In the genomic region with DNA sequence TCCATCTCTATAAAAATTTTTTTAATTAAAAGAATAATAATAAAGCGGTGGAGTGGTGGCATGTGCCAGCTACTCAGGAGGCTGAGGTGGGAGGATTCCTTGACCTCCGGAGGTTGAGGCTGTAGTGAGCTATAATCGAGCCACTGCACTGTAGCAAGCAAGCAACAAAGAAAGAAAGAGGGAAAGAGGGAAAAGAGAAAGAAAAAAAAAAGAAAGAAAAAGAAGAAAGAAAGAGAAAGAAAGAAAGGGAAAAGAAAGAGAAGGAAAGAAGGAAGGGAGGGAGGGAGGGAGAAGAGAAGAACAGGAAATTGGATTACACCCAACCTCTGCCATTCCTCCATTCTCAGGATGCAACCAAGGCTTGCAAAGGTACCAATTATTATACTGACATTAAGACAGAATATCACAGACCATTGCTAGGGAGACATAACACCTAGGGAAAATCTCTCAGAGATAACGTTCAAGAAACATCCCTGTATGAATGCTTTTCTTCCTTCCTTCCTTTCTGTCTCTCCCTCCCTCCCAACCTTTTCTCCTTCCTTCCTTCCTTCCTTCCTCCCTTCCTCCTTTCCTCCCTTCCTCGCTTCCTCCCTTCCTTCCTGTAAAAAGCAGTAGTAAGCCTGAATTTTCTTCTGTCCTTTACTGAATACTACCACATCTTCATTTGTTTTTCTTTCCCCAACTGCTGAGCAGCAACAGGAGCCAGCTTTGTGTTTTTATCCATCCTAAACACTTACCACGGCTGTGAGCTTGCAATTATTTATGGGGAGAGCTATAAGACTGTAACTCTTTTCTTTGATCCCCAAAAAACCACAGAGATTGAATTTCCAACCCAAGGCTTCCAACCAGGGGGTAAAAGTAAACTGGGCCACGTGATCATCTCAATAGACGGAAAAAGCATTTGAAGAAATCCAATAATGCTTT, we compare ENCODE assay signal across 1 cellular context.
TF ChIP-seq lines count a peak whose summit lies in the region.

No MANE protein-coding gene starts in this region.

TF ChIP-seq in HepG2, 621 proteins besides CTCF, POLR2A, EP300 and RAD21:
- TF ChIP-seq, protein P1, sequence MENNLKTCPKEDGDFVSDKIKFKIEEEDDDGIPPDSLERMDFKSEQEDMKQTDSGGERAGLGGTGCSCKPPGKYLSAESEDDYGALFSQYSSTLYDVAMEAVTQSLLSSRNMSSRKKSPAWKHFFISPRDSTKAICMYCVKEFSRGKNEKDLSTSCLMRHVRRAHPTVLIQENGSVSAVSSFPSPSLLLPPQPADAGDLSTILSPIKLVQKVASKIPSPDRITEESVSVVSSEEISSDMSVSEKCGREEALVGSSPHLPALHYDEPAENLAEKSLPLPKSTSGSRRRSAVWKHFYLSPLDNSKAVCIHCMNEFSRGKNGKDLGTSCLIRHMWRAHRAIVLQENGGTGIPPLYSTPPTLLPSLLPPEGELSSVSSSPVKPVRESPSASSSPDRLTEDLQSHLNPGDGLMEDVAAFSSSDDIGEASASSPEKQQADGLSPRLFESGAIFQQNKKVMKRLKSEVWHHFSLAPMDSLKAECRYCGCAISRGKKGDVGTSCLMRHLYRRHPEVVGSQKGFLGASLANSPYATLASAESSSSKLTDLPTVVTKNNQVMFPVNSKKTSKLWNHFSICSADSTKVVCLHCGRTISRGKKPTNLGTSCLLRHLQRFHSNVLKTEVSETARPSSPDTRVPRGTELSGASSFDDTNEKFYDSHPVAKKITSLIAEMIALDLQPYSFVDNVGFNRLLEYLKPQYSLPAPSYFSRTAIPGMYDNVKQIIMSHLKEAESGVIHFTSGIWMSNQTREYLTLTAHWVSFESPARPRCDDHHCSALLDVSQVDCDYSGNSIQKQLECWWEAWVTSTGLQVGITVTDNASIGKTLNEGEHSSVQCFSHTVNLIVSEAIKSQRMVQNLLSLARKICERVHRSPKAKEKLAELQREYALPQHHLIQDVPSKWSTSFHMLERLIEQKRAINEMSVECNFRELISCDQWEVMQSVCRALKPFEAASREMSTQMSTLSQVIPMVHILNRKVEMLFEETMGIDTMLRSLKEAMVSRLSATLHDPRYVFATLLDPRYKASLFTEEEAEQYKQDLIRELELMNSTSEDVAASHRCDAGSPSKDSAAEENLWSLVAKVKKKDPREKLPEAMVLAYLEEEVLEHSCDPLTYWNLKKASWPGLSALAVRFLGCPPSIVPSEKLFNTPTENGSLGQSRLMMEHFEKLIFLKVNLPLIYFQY (CRISPR knock-in tag; IDR thresholded peaks at IDR 0.05; ENCODE audit: borderline replicate concordance): no peak
- TF ChIP-seq ARNTL (CRISPR knock-in tag; IDR thresholded peaks at IDR 0.05) (no peak), XRCC5 (optimal IDR thresholded peaks at IDR 0.05; ENCODE audit: low read length) (no peak), HNRNPK (IDR thresholded peaks at IDR 0.05; ENCODE audit: low read depth, low read length, poor library complexity, severe bottlenecking) (peak; percentile 64), ZNF710 (CRISPR knock-in tag; IDR thresholded peaks at IDR 0.05; ENCODE audit: borderline replicate concordance) (peak; percentile 51; the same call in 1 of the 2 replicates), U2AF1 (optimal IDR thresholded peaks at IDR 0.05; ENCODE audit: low read depth, low read length) (no peak), ARID2 (CRISPR knock-in tag; IDR thresholded peaks at IDR 0.05; ENCODE audit: borderline replicate concordance) (no peak), SUZ12 (IDR thresholded peaks at IDR 0.05; ENCODE audit: low read depth, low read length) (no peak), MYNN (CRISPR knock-in tag; IDR thresholded peaks at IDR 0.05; ENCODE audit: low read depth) (no peak), PCBP2 (optimal IDR thresholded peaks at IDR 0.05; ENCODE audit: low read depth, low read length, poor library complexity, severe bottlenecking) (peak; percentile 36), MLX (CRISPR knock-in tag; IDR thresholded peaks at IDR 0.05) (no peak)
- TF ChIP-seq, protein P2, sequence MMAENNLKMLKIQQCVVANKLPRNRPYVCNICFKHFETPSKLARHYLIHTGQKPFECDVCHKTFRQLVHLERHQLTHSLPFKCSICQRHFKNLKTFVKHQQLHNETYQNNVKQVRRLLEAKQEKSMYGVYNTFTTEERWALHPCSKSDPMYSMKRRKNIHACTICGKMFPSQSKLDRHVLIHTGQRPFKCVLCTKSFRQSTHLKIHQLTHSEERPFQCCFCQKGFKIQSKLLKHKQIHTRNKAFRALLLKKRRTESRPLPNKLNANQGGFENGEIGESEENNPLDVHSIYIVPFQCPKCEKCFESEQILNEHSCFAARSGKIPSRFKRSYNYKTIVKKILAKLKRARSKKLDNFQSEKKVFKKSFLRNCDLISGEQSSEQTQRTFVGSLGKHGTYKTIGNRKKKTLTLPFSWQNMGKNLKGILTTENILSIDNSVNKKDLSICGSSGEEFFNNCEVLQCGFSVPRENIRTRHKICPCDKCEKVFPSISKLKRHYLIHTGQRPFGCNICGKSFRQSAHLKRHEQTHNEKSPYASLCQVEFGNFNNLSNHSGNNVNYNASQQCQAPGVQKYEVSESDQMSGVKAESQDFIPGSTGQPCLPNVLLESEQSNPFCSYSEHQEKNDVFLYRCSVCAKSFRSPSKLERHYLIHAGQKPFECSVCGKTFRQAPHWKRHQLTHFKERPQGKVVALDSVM (CRISPR knock-in tag; IDR thresholded peaks at IDR 0.05): peak; percentile 71
- TF ChIP-seq, protein P3, sequence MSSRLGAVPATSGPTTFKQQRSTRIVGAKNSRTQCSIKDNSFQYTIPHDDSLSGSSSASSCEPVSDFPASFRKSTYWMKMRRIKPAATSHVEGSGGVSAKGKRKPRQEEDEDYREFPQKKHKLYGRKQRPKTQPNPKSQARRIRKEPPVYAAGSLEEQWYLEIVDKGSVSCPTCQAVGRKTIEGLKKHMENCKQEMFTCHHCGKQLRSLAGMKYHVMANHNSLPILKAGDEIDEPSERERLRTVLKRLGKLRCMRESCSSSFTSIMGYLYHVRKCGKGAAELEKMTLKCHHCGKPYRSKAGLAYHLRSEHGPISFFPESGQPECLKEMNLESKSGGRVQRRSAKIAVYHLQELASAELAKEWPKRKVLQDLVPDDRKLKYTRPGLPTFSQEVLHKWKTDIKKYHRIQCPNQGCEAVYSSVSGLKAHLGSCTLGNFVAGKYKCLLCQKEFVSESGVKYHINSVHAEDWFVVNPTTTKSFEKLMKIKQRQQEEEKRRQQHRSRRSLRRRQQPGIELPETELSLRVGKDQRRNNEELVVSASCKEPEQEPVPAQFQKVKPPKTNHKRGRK (CRISPR knock-in tag; IDR thresholded peaks at IDR 0.05): 0 out of 2 replicates have a peak, but pooled peaks have one; percentile 53
